In the genomic region with DNA sequence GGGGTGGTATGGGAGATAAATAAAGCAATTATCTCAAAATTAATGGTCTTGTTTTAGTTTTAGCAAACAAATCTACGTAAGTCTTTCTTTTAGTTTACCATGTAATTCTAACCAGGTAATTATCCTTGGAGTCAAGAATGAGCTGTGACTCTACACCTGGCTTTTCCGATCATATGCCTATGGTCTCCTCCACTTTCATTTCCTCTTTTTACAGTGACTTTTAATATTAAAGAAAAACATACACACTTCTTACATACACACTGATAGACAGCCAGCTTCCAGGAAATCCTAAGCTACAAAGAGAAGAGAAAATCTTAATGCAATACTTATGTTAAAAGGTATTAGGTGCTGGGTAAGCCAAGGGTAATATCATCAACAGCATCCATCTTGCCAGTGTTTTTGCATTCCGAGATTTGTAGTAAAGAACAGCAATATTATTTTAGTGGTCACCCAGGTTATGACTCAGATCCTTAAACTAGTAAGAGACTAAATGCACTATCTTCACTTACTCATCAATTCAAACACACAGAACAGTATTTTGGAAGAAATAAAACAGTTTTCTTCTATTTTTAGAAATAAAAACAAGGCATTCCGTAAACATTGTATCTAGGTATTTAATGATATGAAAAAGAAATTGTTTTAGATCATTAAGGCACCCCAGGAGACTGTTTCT, we compare ENCODE assay signal across 11 cellular contexts. TPM values are rescaled to one million over a fixed set of nuclear protein-coding genes. Genes with fewer than 3 reads are reported as not detected.
A peak's percentile ranks its signal among the peaks of the same experiment; 100 is the strongest.
DNase-seq lines count a peak whose midpoint lies in the region; ATAC-seq and TF ChIP-seq lines count a peak whose summit lies in the region.
"Had no signal": no experiment of that assay in that cellular context is flagged by ENCODE, and none has a peak within 500 bp of the region (broad histone marks: within the 10 kb centered on the region; RNA-seq: fewer than 3 reads in every experiment).

No MANE protein-coding gene starts in this region.

- peaks cover 18 to 34% (median 19%) of the 10 kb centered on the region in 3 donors for H3K4me1 Mint-ChIP-seq in CD8-positive, alpha-beta memory T cell

- H3K4me3 Mint-ChIP-seq in CD8-positive, alpha-beta memory T cell, result no peak overlapping the region

- no peak overlapping the region for H3K27ac Mint-ChIP-seq in CD8-positive, alpha-beta memory T cell
- H3K27ac Mint-ChIP-seq: activated naive CD8-positive, alpha-beta T cell; naive thymus-derived CD8-positive, alpha-beta T cell had no signal

- H3K27ac ChIP-seq in KMS-11, result peak overlapping the region; percentile 82
- no peak overlapping the region for H3K27ac ChIP-seq in CD8-positive, alpha-beta memory T cell (ENCODE audit: low read depth, low read length)

- peaks cover 0 to 3% (median 0%) of the 10 kb centered on the region in 3 donors for H3K36me3 Mint-ChIP-seq in CD8-positive, alpha-beta memory T cell

- TF ChIP-seq CTCF in KMS-11 (conservative IDR thresholded peaks at IDR 0.05; ENCODE audit: low read depth, low read length) (no peak), GM10266 (IDR thresholded peaks at IDR 0.05; ENCODE audit: control insufficient read depth, insufficient read depth, low read depth, missing control alignments) (no peak)

- no peak overlapping the region for H3K4me3 ChIP-seq in KMS-11 (IDR thresholded peaks at IDR 0.05; ENCODE audit: insufficient read depth, low read depth, low read length)
- no peak overlapping the region for H3K4me3 ChIP-seq in CD8-positive, alpha-beta memory T cell (ENCODE audit: low read length)

- DNase-seq in AML-193 (lab: John Stamatoyannopoulos, UW) (peak; percentile 28), RPMI7951 (ENCODE audit: low read depth) (peak; percentile 59), kidney tubule cell (ENCODE audit: low spot score) (peak; percentile 37), AG08395 (ENCODE audit: low spot score) (no peak), GM10266 (ENCODE audit: extremely low spot score) (no peak)
- DNase-seq in CD8-positive, alpha-beta memory T cell, result no peak
- DNase-seq: naive thymus-derived CD8-positive, alpha-beta T cell had no signal

- H3K4me2 ChIP-seq in KMS-11, result peak overlapping the region; percentile 97

- H3K79me2 ChIP-seq in KMS-11 (ENCODE audit: insufficient read depth, low read depth), result peaks cover 42% of the 10 kb centered on the region

- no peak overlapping the region for H2AFZ ChIP-seq in KMS-11 (ENCODE audit: low read depth)

- peaks cover 46 to 71% of the 10 kb centered on the region in 2 donors for H3K27me3 Mint-ChIP-seq in CD8-positive, alpha-beta memory T cell

- no peaks in the 10 kb centered on the region for H3K36me3 ChIP-seq in KMS-11 (ENCODE audit: insufficient read depth)
- no peaks in the 10 kb centered on the region for H3K36me3 ChIP-seq in CD8-positive, alpha-beta memory T cell (ENCODE audit: insufficient read depth, low read length)

- peaks cover 8 to 15% (median 13%) of the 10 kb centered on the region in 5 donors for H3K9me3 Mint-ChIP-seq in CD8-positive, alpha-beta memory T cell

- H3K9ac ChIP-seq in KMS-11, result peak overlapping the region; percentile 78; the same call in 1 of the 2 replicates

- H3K27me3 ChIP-seq in KMS-11 (ENCODE audit: insufficient read depth, low read depth), result no peaks in the 10 kb centered on the region
- H3K27me3 ChIP-seq in CD8-positive, alpha-beta memory T cell (ENCODE audit: insufficient read depth, low read length, poor library complexity, severe bottlenecking), result peaks cover 36% of the 10 kb centered on the region

- no peaks in the 10 kb centered on the region for H3K9me3 ChIP-seq in CD8-positive, alpha-beta memory T cell (ENCODE audit: low read length)

- CTCF ChIA-PET in CD8-positive, alpha-beta memory T cell (lab: Charles Lee), result no interaction called here

- POLR2A ChIA-PET in CD8-positive, alpha-beta memory T cell (lab: Charles Lee), result no interaction called here

- H3K4me1 ChIP-seq in KMS-11 (ENCODE audit: low read depth, poor library complexity, severe bottlenecking), result peaks cover 33% of the 10 kb centered on the region
- peaks cover 18% of the 10 kb centered on the region for H3K4me1 ChIP-seq in CD8-positive, alpha-beta memory T cell (ENCODE audit: insufficient read depth, low read length)

- H4K20me1 ChIP-seq in KMS-11 (ENCODE audit: insufficient read depth), result no peaks in the 10 kb centered on the region

- ATAC-seq in GM18873 (IDR thresholded peaks at IDR 0.05; ENCODE audit: low FRiP score, unreplicated experiment), result no peak
- ATAC-seq: naive thymus-derived CD8-positive, alpha-beta T cell had no signal

RNA-seq across cellular contexts. Expression of a gene that starts 4.4 kb away (rescaled TPM):
- 4.0 and 4.3 TPM in 2 replicates for total RNA-seq in RPMI7951 (2014; rRNA removed; shearing (Covaris generic))
- total RNA-seq in CD8-positive, alpha-beta memory T cell, result not detected
- not detected for polyA plus RNA-seq in CD8-positive, alpha-beta memory T cell
- total RNA-seq: G401; naive thymus-derived CD8-positive, alpha-beta T cell had no signal
- polyA plus RNA-seq: naive thymus-derived CD8-positive, alpha-beta T cell had no signal

Comparison
In these comparisons a context has a peak if more than half of its experiments do, and no peak if none do; other contexts are left out.
1. DNase-seq: peak in AML-193 (2 of 2), RPMI7951 (single experiment) and kidney tubule cell (single experiment); none in CD8-positive, alpha-beta memory T cell (0 of 5), AG08395 (single experiment) and GM10266 (single experiment).